Comparison of ENCODE assay signal across 23 cellular contexts in the genomic region with DNA sequence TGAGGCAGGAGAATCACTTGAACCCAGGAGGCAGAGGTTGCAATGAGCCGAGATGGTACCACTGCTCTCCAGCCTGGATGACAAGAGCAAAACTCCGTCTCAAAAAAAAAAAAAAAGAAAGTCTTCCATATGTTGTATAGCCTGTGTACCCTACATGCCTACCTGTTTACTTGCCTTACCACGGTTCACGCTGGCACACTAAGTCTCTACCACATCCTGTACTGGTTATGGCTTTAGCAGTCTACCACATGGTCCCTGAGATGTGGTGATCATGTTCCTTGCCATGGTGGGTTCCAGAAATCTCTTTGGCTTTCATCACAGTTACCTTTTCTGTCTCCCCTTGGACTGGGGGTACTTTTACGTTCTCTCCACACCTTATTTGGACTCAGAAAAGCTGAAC.
DNase-seq lines count a peak whose midpoint lies in the region; ATAC-seq and TF ChIP-seq lines count a peak whose summit lies in the region.
"Had no signal": no experiment of that assay in that cellular context is flagged by ENCODE, and none has a peak within 500 bp of the region (broad histone marks: within the 10 kb centered on the region; RNA-seq: fewer than 3 reads in every experiment).

No MANE protein-coding gene starts in this region.

- H4K91ac ChIP-seq in trophoblast cell (ENCODE audit: low read depth, low read length) = no peak overlapping the region

- no peak overlapping the region for H3K4ac ChIP-seq in trophoblast cell (ENCODE audit: low read depth, low read length)

- H3K4me3 ChIP-seq in CD4-positive, alpha-beta memory T cell (ENCODE audit: low read length in 2 of 2) = no peak overlapping the region
- H3K4me3 ChIP-seq in trophoblast cell (ENCODE audit: low read depth, low read length) (no peak overlapping the region), colonic mucosa (no peak overlapping the region)
- H3K4me3 ChIP-seq: left ventricle myocardium inferior, thoracic aorta had no signal

- no peaks in the 10 kb centered on the region for H3K36me3 Mint-ChIP-seq in CD4-positive, alpha-beta memory T cell
- no peaks in the 10 kb centered on the region for H3K36me3 Mint-ChIP-seq in activated naive CD8-positive, alpha-beta T cell treated with anti-CD3 and anti-CD28 coated beads, Interleukin-2, amount 50 U/mL, for 24 hours (ENCODE audit: low read depth)
- peaks cover 2% of the 10 kb centered on the region for H3K36me3 Mint-ChIP-seq in activated T-helper 1 cell treated with anti-CD3 and anti-CD28 coated beads, Interleukin-12 subunit alpha, Interleukin-12 subunit beta, Interleukin-2, Interleukin-4 antibody, amounts not matched to agents 30 ng/mL and 10 ng/mL and 1 ng/mL, durations not matched to agents 14 hours and 24 hours and 36 hours (ENCODE audit: low read depth)
- H3K36me3 Mint-ChIP-seq: CD8-positive, alpha-beta memory T cell; mesothelial cell of epicardium; stimulated activated naive B cell treated with anti-CD40 and anti-IgM and Interleukin-4, amounts not matched to agents 10 μg/mL and 1 μg/mL and 100 μg/mL, for 72 hours had no signal

- no peak overlapping the region for H3K23ac ChIP-seq in trophoblast cell (ENCODE audit: low read length)

- no peak overlapping the region for H4K8ac ChIP-seq in trophoblast cell (ENCODE audit: low read depth, low read length)

- H3K79me1 ChIP-seq in trophoblast cell (ENCODE audit: low read length) = no peaks in the 10 kb centered on the region

- H3K27me3 ChIP-seq in CD4-positive, alpha-beta memory T cell (ENCODE audit: insufficient read depth, low read length) = no peaks in the 10 kb centered on the region
- no peaks in the 10 kb centered on the region for H3K27me3 ChIP-seq in trophoblast cell (ENCODE audit: insufficient read depth, low read length)
- no peaks in the 10 kb centered on the region for H3K27me3 ChIP-seq in colonic mucosa

- no peak for TF ChIP-seq CTCF in colonic mucosa (IDR thresholded peaks at IDR 0.05)

- no CpG with 5 or more reads among the region's 5 CpGs for WGBS in trophoblast cell (ENCODE audit: extremely low coverage, insufficient coverage, insufficient read length)

- no peak overlapping the region for H2BK5ac ChIP-seq in trophoblast cell (ENCODE audit: low read depth, low read length, poor library complexity)

- no peak overlapping the region for H4K12ac ChIP-seq in trophoblast cell (ENCODE audit: low read depth, low read length)

- POLR2A ChIA-PET in CD4-positive, alpha-beta memory T cell (lab: Charles Lee; ENCODE audit: partially characterized antibody) = no interaction called here

- peaks cover 5 to 27% (median 7%) of the 10 kb centered on the region in 4 donors for H3K4me1 Mint-ChIP-seq in CD4-positive, alpha-beta memory T cell
- H3K4me1 Mint-ChIP-seq in activated naive CD8-positive, alpha-beta T cell treated with anti-CD3 and anti-CD28 coated beads, Interleukin-2, amount 50 U/mL, for 24 hours = peaks cover 16% of the 10 kb centered on the region
- peaks cover 8% of the 10 kb centered on the region for H3K4me1 Mint-ChIP-seq in activated T-helper 1 cell treated with anti-CD3 and anti-CD28 coated beads, Interleukin-12 subunit alpha, Interleukin-12 subunit beta, Interleukin-2, Interleukin-4 antibody, amounts not matched to agents 30 ng/mL and 10 ng/mL and 1 ng/mL, durations not matched to agents 14 hours and 24 hours and 36 hours (ENCODE audit: low read depth)

- H2BK12ac ChIP-seq in trophoblast cell (ENCODE audit: low read length) = peak overlapping the region; percentile 3

- DNase-seq in CD4-positive, alpha-beta memory T cell = peak in 4 of 5 donors; percentile 13 to 26 (median 16)
- no peak for DNase-seq in activated naive CD8-positive, alpha-beta T cell treated with anti-CD3 and anti-CD28 coated beads, Interleukin-2, amount 50 U/mL, for 24 hours
- no peak for DNase-seq in trophoblast cell
- no peak for DNase-seq in mucosa of gallbladder (ENCODE audit: low spot score)
- no peak for DNase-seq in activated T-helper 1 cell treated with anti-CD3 and anti-CD28 coated beads, Interleukin-12 subunit alpha, Interleukin-12 subunit beta, Interleukin-2, Interleukin-4 antibody, amounts not matched to agents 30 ng/mL and 10 ng/mL and 1 ng/mL, durations not matched to agents 14 hours and 24 hours and 36 hours (ENCODE audit: low spot score)
- no peak for DNase-seq in colonic mucosa
- DNase-seq: activated gamma-delta T cell; dermis blood vessel endothelial cell; DMS153; GDM1; left ventricle myocardium inferior; NCI-H1694; NCI-H510A treated with DMSO at 0.1 percent for 48 hours; right cardiac atrium; SIG-M5; stimulated activated CD4-positive, alpha-beta T cell treated with anti-CD3 and anti-CD28 coated beads, Interleukin-4, amount 100 ng/mL, for 1 hour; stimulated activated naive B cell treated with anti-CD40 and anti-IgM and Interleukin-4, amounts not matched to agents 10 μg/mL and 1 μg/mL and 100 μg/mL, for 72 hours had no signal

- no peak overlapping the region for H3K14ac ChIP-seq in trophoblast cell (ENCODE audit: low read length)

- no peak overlapping the region for H3K27ac ChIP-seq in CD4-positive, alpha-beta memory T cell (ENCODE audit: low read depth, low read length)
- H3K27ac ChIP-seq in trophoblast cell (ENCODE audit: low read depth, low read length) = no peak overlapping the region
- H3K27ac ChIP-seq in colonic mucosa = no peak overlapping the region
- H3K27ac ChIP-seq: left ventricle myocardium inferior, parathyroid adenoma, thoracic aorta had no signal

- H3K27ac Mint-ChIP-seq in CD4-positive, alpha-beta memory T cell = no peak overlapping the region
- peak overlapping the region; percentile 44 for H3K27ac Mint-ChIP-seq in activated naive CD8-positive, alpha-beta T cell treated with anti-CD3 and anti-CD28 coated beads, Interleukin-2, amount 50 U/mL, for 24 hours
- no peak overlapping the region for H3K27ac Mint-ChIP-seq in activated T-helper 1 cell treated with anti-CD3 and anti-CD28 coated beads, Interleukin-12 subunit alpha, Interleukin-12 subunit beta, Interleukin-2, Interleukin-4 antibody, amounts not matched to agents 30 ng/mL and 10 ng/mL and 1 ng/mL, durations not matched to agents 14 hours and 24 hours and 36 hours
- H3K27ac Mint-ChIP-seq: mesothelial cell of epicardium; stimulated activated naive B cell treated with anti-CD40 and anti-IgM and Interleukin-4, amounts not matched to agents 10 μg/mL and 1 μg/mL and 100 μg/mL, for 72 hours had no signal

- no peak overlapping the region for H2AFZ ChIP-seq in trophoblast cell (ENCODE audit: insufficient read depth, low read length, poor library complexity)
- H2AFZ ChIP-seq: parathyroid adenoma had no signal

- CTCF ChIA-PET in CD4-positive, alpha-beta memory T cell (lab: Charles Lee; ENCODE audit: partially characterized antibody) = interaction anchor here (1.7 kb wide), 1 partner anchor 35 kb away, joined by 3 read pairs; no protein-coding TSS in a partner anchor

- no peaks in the 10 kb centered on the region for H3K9me3 Mint-ChIP-seq in CD4-positive, alpha-beta memory T cell
- no peaks in the 10 kb centered on the region for H3K9me3 Mint-ChIP-seq in activated naive CD8-positive, alpha-beta T cell treated with anti-CD3 and anti-CD28 coated beads, Interleukin-2, amount 50 U/mL, for 24 hours
- no peaks in the 10 kb centered on the region for H3K9me3 Mint-ChIP-seq in activated T-helper 1 cell treated with anti-CD3 and anti-CD28 coated beads, Interleukin-12 subunit alpha, Interleukin-12 subunit beta, Interleukin-2, Interleukin-4 antibody, amounts not matched to agents 30 ng/mL and 10 ng/mL and 1 ng/mL, durations not matched to agents 14 hours and 24 hours and 36 hours
- H3K9me3 Mint-ChIP-seq: CD8-positive, alpha-beta memory T cell; mesothelial cell of epicardium; stimulated activated naive B cell treated with anti-CD40 and anti-IgM and Interleukin-4, amounts not matched to agents 10 μg/mL and 1 μg/mL and 100 μg/mL, for 72 hours had no signal

- H3K79me2 ChIP-seq in trophoblast cell (ENCODE audit: control insufficient read depth, insufficient read depth, low read length, poor library complexity) = no peaks in the 10 kb centered on the region
- H3K79me2 ChIP-seq: parathyroid adenoma had no signal

- no peak overlapping the region for H2AK5ac ChIP-seq in trophoblast cell (ENCODE audit: low read length)

- ATAC-seq in GM18907 (IDR thresholded peaks at IDR 0.05; ENCODE audit: unreplicated experiment) = peak; percentile 54
- ATAC-seq in activated naive CD8-positive, alpha-beta T cell treated with anti-CD3 and anti-CD28 coated beads, Interleukin-2, amount 50 U/mL, for 24 hours = peak; percentile 83
- ATAC-seq: Panc1, right cardiac atrium had no signal

- no peaks in the 10 kb centered on the region for H3K9me3 ChIP-seq in CD4-positive, alpha-beta memory T cell (ENCODE audit: control insufficient read depth in 1 of 2, low read length in 2 of 2)
- H3K9me3 ChIP-seq in trophoblast cell (ENCODE audit: insufficient read depth, low read depth, low read length) (no peaks in the 10 kb centered on the region), colonic mucosa (no peaks in the 10 kb centered on the region)
- H3K9me3 ChIP-seq: left ventricle myocardium inferior, thoracic aorta had no signal

- intact Hi-C loops in CD4-positive, alpha-beta memory T cell (cut with micrococcal nuclease) = no loop called here
- intact Hi-C loops in activated T-helper 1 cell treated with anti-CD3 and anti-CD28 coated beads, Interleukin-12 subunit alpha, Interleukin-12 subunit beta, Interleukin-2, Interleukin-4 antibody, amounts not matched to agents 30 ng/mL and 10 ng/mL and 1 ng/mL, durations not matched to agents 14 hours and 24 hours and 36 hours (cut with micrococcal nuclease) = no loop called here
- intact Hi-C loops in colonic mucosa (cut with DNase I) = no loop called here

- peaks cover 7 to 11% of the 10 kb centered on the region in 2 donors for H3K27me3 Mint-ChIP-seq in CD4-positive, alpha-beta memory T cell
- H3K27me3 Mint-ChIP-seq in activated naive CD8-positive, alpha-beta T cell treated with anti-CD3 and anti-CD28 coated beads, Interleukin-2, amount 50 U/mL, for 24 hours = peaks cover 10% of the 10 kb centered on the region
- peaks cover 7% of the 10 kb centered on the region for H3K27me3 Mint-ChIP-seq in activated T-helper 1 cell treated with anti-CD3 and anti-CD28 coated beads, Interleukin-12 subunit alpha, Interleukin-12 subunit beta, Interleukin-2, Interleukin-4 antibody, amounts not matched to agents 30 ng/mL and 10 ng/mL and 1 ng/mL, durations not matched to agents 14 hours and 24 hours and 36 hours (ENCODE audit: insufficient read depth)

- no peaks in the 10 kb centered on the region for H3K4me1 ChIP-seq in CD4-positive, alpha-beta memory T cell (ENCODE audit: insufficient read depth, low read length)
- H3K4me1 ChIP-seq in trophoblast cell (ENCODE audit: control insufficient read depth in 1 of 2, insufficient read depth in 2 of 2, low read length in 2 of 2) = peaks cover 4 to 5% of the 10 kb centered on the region in 2 experiments
- no peaks in the 10 kb centered on the region for H3K4me1 ChIP-seq in colonic mucosa
- H3K4me1 ChIP-seq: parathyroid adenoma had no signal

- H3K18ac ChIP-seq in trophoblast cell (ENCODE audit: low read length) = no peak overlapping the region

- peak overlapping the region in 1 of 8 donors; percentile 31 for H3K4me3 Mint-ChIP-seq in CD4-positive, alpha-beta memory T cell
- H3K4me3 Mint-ChIP-seq in activated naive CD8-positive, alpha-beta T cell treated with anti-CD3 and anti-CD28 coated beads, Interleukin-2, amount 50 U/mL, for 24 hours = no peak overlapping the region
- H3K4me3 Mint-ChIP-seq in activated T-helper 1 cell treated with anti-CD3 and anti-CD28 coated beads, Interleukin-12 subunit alpha, Interleukin-12 subunit beta, Interleukin-2, Interleukin-4 antibody, amounts not matched to agents 30 ng/mL and 10 ng/mL and 1 ng/mL, durations not matched to agents 14 hours and 24 hours and 36 hours = no peak overlapping the region
- H3K4me3 Mint-ChIP-seq: mesothelial cell of epicardium; stimulated activated naive B cell treated with anti-CD40 and anti-IgM and Interleukin-4, amounts not matched to agents 10 μg/mL and 1 μg/mL and 100 μg/mL, for 72 hours had no signal

- H2BK120ac ChIP-seq in trophoblast cell (ENCODE audit: insufficient read depth, low read length, poor library complexity) = no peak overlapping the region

- no peak overlapping the region for H3K9ac ChIP-seq in trophoblast cell (ENCODE audit: low read length)
- no peak overlapping the region for H3K9ac ChIP-seq in colonic mucosa (ENCODE audit: low read depth in 2 of 2, low read length in 2 of 2)
- H3K9ac ChIP-seq: parathyroid adenoma had no signal

- H3K4me2 ChIP-seq in trophoblast cell (ENCODE audit: low read length) = no peak overlapping the region

- H3K36me3 ChIP-seq in CD4-positive, alpha-beta memory T cell (ENCODE audit: insufficient read depth, low read length) = no peaks in the 10 kb centered on the region
- H3K36me3 ChIP-seq in trophoblast cell (ENCODE audit: control insufficient read depth in 1 of 2, insufficient read depth in 2 of 2, low read length in 2 of 2) = no peaks in the 10 kb centered on the region
- H3K36me3 ChIP-seq in colonic mucosa = no peaks in the 10 kb centered on the region
- H3K36me3 ChIP-seq: left ventricle myocardium inferior, thoracic aorta had no signal

Comparison
In these comparisons a context has a peak if more than half of its experiments do, and no peak if none do; other contexts are left out.
1. DNase-seq: peak in CD4-positive, alpha-beta memory T cell (4 of 5); none in activated naive CD8-positive, alpha-beta T cell treated with anti-CD3 and anti-CD28 coated beads, Interleukin-2, amount 50 U/mL, for 24 hours (single experiment), trophoblast cell (0 of 2), mucosa of gallbladder (single experiment), activated T-helper 1 cell treated with anti-CD3 and anti-CD28 coated beads, Interleukin-12 subunit alpha, Interleukin-12 subunit beta, Interleukin-2, Interleukin-4 antibody, amounts not matched to agents 30 ng/mL and 10 ng/mL and 1 ng/mL, durations not matched to agents 14 hours and 24 hours and 36 hours (single experiment) and colonic mucosa (single experiment).